In genomic region chr2:223219872-223220621, GRCh38 we compare ENCODE assay signal across 28 cellular contexts.
"Had no signal": no experiment of that assay in that cellular context is flagged by ENCODE, and none has a peak within 500 bp of the region (broad histone marks: within the 10 kb centered on the region; RNA-seq: fewer than 3 reads in every experiment).

No MANE protein-coding gene starts in this region.

- H3K4me3 Mint-ChIP-seq: natural killer cell treated with Interleukin-12 subunit alpha and Interleukin-12 subunit beta and Interleukin-15 and Interleukin-18, amount 100 ng/mL, for 72 hours; neural progenitor cell; stimulated activated memory B cell treated with anti-CD40 and anti-IgM and Interleukin-4, amounts not matched to agents 10 μg/mL and 1 μg/mL and 100 μg/mL, for 72 hours; stimulated activated naive CD8-positive, alpha-beta T cell treated with anti-CD3 and anti-CD28 coated beads, Interleukin-15, Interleukin-2, amounts not matched to agents 100 ng/mL and 50 ng/mL, for 24 hours had no signal

- ATAC-seq: esophagus mucosa; gastrocnemius medialis; heart right ventricle; left ventricle myocardium superior; natural killer cell treated with Interleukin-12 subunit alpha and Interleukin-12 subunit beta and Interleukin-15 and Interleukin-18, amount 100 ng/mL, for 72 hours; sciatic nerve; stimulated activated memory B cell treated with anti-CD40 and anti-IgM and Interleukin-4, amounts not matched to agents 10 μg/mL and 1 μg/mL and 100 μg/mL, for 72 hours had no signal

- H3K9me3 ChIP-seq: gastrocnemius medialis, ovary, spleen, tibial artery, upper lobe of left lung, uterus had no signal

- DNase-seq: effector CD4-positive, alpha-beta T cell; gastrocnemius medialis; heart right ventricle; hypothalamus; kidney; left cardiac atrium; left ventricle myocardium superior; mesenchymal stem cell; midbrain; nucleus accumbens; ovary; retina; spleen; stimulated activated CD4-positive, alpha-beta T cell treated with anti-CD3 and anti-CD28 coated beads, Interleukin-15, amount 100 ng/mL, for 24 hours; stimulated activated CD4-positive, alpha-beta T cell treated with anti-CD3 and anti-CD28 coated beads, Interleukin-1b, Interleukin-23, amount 100 ng/mL, for 48 hours; stimulated activated CD4-positive, alpha-beta T cell treated with anti-CD3 and anti-CD28 coated beads, Interleukin-4, amount 100 ng/mL, for 24 hours; tibial artery; upper lobe of left lung; uterus had no signal

- H3K36me3 Mint-ChIP-seq: natural killer cell treated with Interleukin-12 subunit alpha and Interleukin-12 subunit beta and Interleukin-15 and Interleukin-18, amount 100 ng/mL, for 72 hours; neural progenitor cell; stimulated activated memory B cell treated with anti-CD40 and anti-IgM and Interleukin-4, amounts not matched to agents 10 μg/mL and 1 μg/mL and 100 μg/mL, for 72 hours had no signal

- H2AFZ ChIP-seq: neural progenitor cell had no signal

- FAIRE-seq: kidney had no signal

- H3K27ac Mint-ChIP-seq: natural killer cell treated with Interleukin-12 subunit alpha and Interleukin-12 subunit beta and Interleukin-15 and Interleukin-18, amount 100 ng/mL, for 72 hours; neural progenitor cell; progenitor cell of endocrine pancreas; stimulated activated memory B cell treated with anti-CD40 and anti-IgM and Interleukin-4, amounts not matched to agents 10 μg/mL and 1 μg/mL and 100 μg/mL, for 72 hours; stimulated activated naive CD8-positive, alpha-beta T cell treated with anti-CD3 and anti-CD28 coated beads, Interleukin-15, Interleukin-2, amounts not matched to agents 100 ng/mL and 50 ng/mL, for 24 hours had no signal

- H3K9me3 Mint-ChIP-seq: natural killer cell treated with Interleukin-12 subunit alpha and Interleukin-12 subunit beta and Interleukin-15 and Interleukin-18, amount 100 ng/mL, for 72 hours; neural progenitor cell; stimulated activated memory B cell treated with anti-CD40 and anti-IgM and Interleukin-4, amounts not matched to agents 10 μg/mL and 1 μg/mL and 100 μg/mL, for 72 hours; stimulated activated naive CD8-positive, alpha-beta T cell treated with anti-CD3 and anti-CD28 coated beads, Interleukin-15, Interleukin-2, amounts not matched to agents 100 ng/mL and 50 ng/mL, for 24 hours had no signal

- H3K27ac ChIP-seq: coronary artery, gastrocnemius medialis, heart right ventricle, neural progenitor cell, ovary, spleen, tibial artery, upper lobe of left lung, uterus had no signal

- H3K4me1 ChIP-seq: gastrocnemius medialis, neural progenitor cell, spleen, upper lobe of left lung had no signal

- H3K27me3 Mint-ChIP-seq: natural killer cell treated with Interleukin-12 subunit alpha and Interleukin-12 subunit beta and Interleukin-15 and Interleukin-18, amount 100 ng/mL, for 72 hours; stimulated activated memory B cell treated with anti-CD40 and anti-IgM and Interleukin-4, amounts not matched to agents 10 μg/mL and 1 μg/mL and 100 μg/mL, for 72 hours; stimulated activated naive CD8-positive, alpha-beta T cell treated with anti-CD3 and anti-CD28 coated beads, Interleukin-15, Interleukin-2, amounts not matched to agents 100 ng/mL and 50 ng/mL, for 24 hours had no signal

- H3K36me3 ChIP-seq: gastrocnemius medialis, heart right ventricle, neural progenitor cell, ovary, spleen, tibial artery, upper lobe of left lung, uterus had no signal

- H3K4me2 ChIP-seq: neural progenitor cell had no signal

- H3K4me1 Mint-ChIP-seq: stimulated activated memory B cell treated with anti-CD40 and anti-IgM and Interleukin-4, amounts not matched to agents 10 μg/mL and 1 μg/mL and 100 μg/mL, for 72 hours had no signal

- H3K27me3 ChIP-seq: gastrocnemius medialis, heart right ventricle, neural progenitor cell, ovary, spleen, tibial artery, upper lobe of left lung, uterus had no signal

- H3K4me3 ChIP-seq: coronary artery, gastrocnemius medialis, heart right ventricle, lung, neural progenitor cell, ovary, spleen, tibial artery, upper lobe of left lung, uterus had no signal
